8 cellular contexts compared by ENCODE assay signal in the genomic region with DNA sequence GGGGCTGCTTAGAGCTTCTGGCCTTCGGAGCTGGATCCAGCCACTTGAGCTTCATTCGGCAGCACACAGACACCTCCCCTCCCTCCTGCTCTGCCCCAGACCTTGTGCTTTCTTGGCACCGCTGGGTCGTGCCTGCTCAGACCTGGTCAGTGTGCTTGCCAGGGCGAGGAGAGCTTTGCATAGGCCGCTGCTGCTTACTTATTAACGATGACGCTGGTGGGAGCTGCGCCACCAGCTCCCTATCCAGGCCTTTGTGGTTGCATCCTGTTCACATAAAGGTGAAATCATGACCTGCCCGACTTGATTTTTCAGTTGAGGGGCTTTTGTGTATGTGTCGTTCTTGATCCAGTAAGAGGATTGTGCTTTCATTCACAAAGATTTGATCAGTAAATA.
DNase-seq lines count a peak whose midpoint lies in the region; ATAC-seq, FAIRE-seq and TF ChIP-seq lines count a peak whose summit lies in the region.

No MANE protein-coding gene starts in this region.

- intact Hi-C loops in MCF 10A (cut with micrococcal nuclease): no loop called here

- no peak for FAIRE-seq in HTR-8/SVneo (lab: Jason Lieb, UNC)

- H3K36me3 Mint-ChIP-seq in MCF 10A (ENCODE audit: insufficient read depth, unreplicated experiment): peaks cover 13% of the 10 kb centered on the region
- H3K36me3 Mint-ChIP-seq in activated naive CD8-positive, alpha-beta T cell treated with anti-CD3 and anti-CD28 coated beads, Interleukin-2, amount 50 U/mL, for 24 hours (ENCODE audit: low read depth): peaks cover 12% of the 10 kb centered on the region

- CTCF ChIA-PET in MCF 10A (lab: Yijun Ruan, JAX): interaction anchor here (1.1 to 2.3 kb wide), 2 partner anchors 32 to 114 kb away, joined by 3 to 8 read pairs; no protein-coding TSS in a partner anchor

- DNase-seq in T47D (ENCODE audit: low read depth in 1 of 2, low spot score in 1 of 2) (peak; percentile 62 to 92), MCF 10A (ENCODE audit: unreplicated experiment) (no peak), medulla oblongata (ENCODE audit: extremely low spot score) (peak; percentile 70), NCI-H2171 treated with DMSO at 0.1 percent for 48 hours (lab: John Stamatoyannopoulos, UW) (no peak), occipital lobe (lab: John Stamatoyannopoulos, UW) (no peak), HTR-8/SVneo (ENCODE audit: insufficient read length, low spot score) (no peak)
- DNase-seq in activated naive CD8-positive, alpha-beta T cell treated with anti-CD3 and anti-CD28 coated beads, Interleukin-2, amount 50 U/mL, for 24 hours: no peak

- in situ Hi-C loops in T47D (cut with HindIII; ENCODE audit: low pct_unique_long_range_greater_than_20kb, low sequenced_read_pairs): no loop called here

- no peak for TF ChIP-seq CTCF in MCF 10A (IDR thresholded peaks at IDR 0.05; ENCODE audit: unreplicated experiment)

- peaks cover 5% of the 10 kb centered on the region for H3K4me1 Mint-ChIP-seq in MCF 10A (ENCODE audit: insufficient read depth, unreplicated experiment)
- H3K4me1 Mint-ChIP-seq in activated naive CD8-positive, alpha-beta T cell treated with anti-CD3 and anti-CD28 coated beads, Interleukin-2, amount 50 U/mL, for 24 hours: peaks cover 60% of the 10 kb centered on the region

- no peak overlapping the region for H3K27ac Mint-ChIP-seq in MCF 10A (ENCODE audit: low read depth, unreplicated experiment)
- peak overlapping the region; percentile 60 for H3K27ac Mint-ChIP-seq in activated naive CD8-positive, alpha-beta T cell treated with anti-CD3 and anti-CD28 coated beads, Interleukin-2, amount 50 U/mL, for 24 hours

- no TSS peak for BruUV-seq in MCF 10A (replicated peaks; lab: Mats Ljungman, UMichigan)

- no peaks in the 10 kb centered on the region for H3K27me3 Mint-ChIP-seq in MCF 10A (ENCODE audit: insufficient read depth, unreplicated experiment)
- H3K27me3 Mint-ChIP-seq in activated naive CD8-positive, alpha-beta T cell treated with anti-CD3 and anti-CD28 coated beads, Interleukin-2, amount 50 U/mL, for 24 hours: no peaks in the 10 kb centered on the region

- no peak overlapping the region for H3K4me3 Mint-ChIP-seq in MCF 10A (ENCODE audit: unreplicated experiment)
- peak overlapping the region; percentile 47 for H3K4me3 Mint-ChIP-seq in activated naive CD8-positive, alpha-beta T cell treated with anti-CD3 and anti-CD28 coated beads, Interleukin-2, amount 50 U/mL, for 24 hours

- no peaks in the 10 kb centered on the region for H3K9me3 Mint-ChIP-seq in MCF 10A (ENCODE audit: unreplicated experiment)
- no peaks in the 10 kb centered on the region for H3K9me3 Mint-ChIP-seq in activated naive CD8-positive, alpha-beta T cell treated with anti-CD3 and anti-CD28 coated beads, Interleukin-2, amount 50 U/mL, for 24 hours

- POLR2A ChIA-PET in MCF 10A (lab: Yijun Ruan, JAX): interaction anchor here (1.1 to 2.0 kb wide), 3 partner anchors 12 to 25 kb away, joined by 4 to 6 read pairs (median 5); no protein-coding TSS in a partner anchor

- peak; percentile 56 for ATAC-seq in HG03432 (IDR thresholded peaks at IDR 0.05; ENCODE audit: unreplicated experiment)
- ATAC-seq in activated naive CD8-positive, alpha-beta T cell treated with anti-CD3 and anti-CD28 coated beads, Interleukin-2, amount 50 U/mL, for 24 hours: peak; percentile 11

Comparison
In these comparisons a context has a peak if more than half of its experiments do, and no peak if none do; other contexts are left out.
1. DNase-seq: peak in T47D (2 of 2) and medulla oblongata (single experiment); none in MCF 10A (single experiment), activated naive CD8-positive, alpha-beta T cell treated with anti-CD3 and anti-CD28 coated beads, Interleukin-2, amount 50 U/mL, for 24 hours (single experiment), NCI-H2171 treated with DMSO at 0.1 percent for 48 hours (single experiment), occipital lobe (single experiment) and HTR-8/SVneo (single experiment).